ENCODE assay signal across 21 cellular contexts in genomic region chr7:155488483-155489127, GRCh38. TPM values are rescaled to one million over a fixed set of nuclear protein-coding genes. Genes with fewer than 3 reads are reported as not detected.
DNase-seq lines count a peak whose midpoint lies in the region; ATAC-seq and TF ChIP-seq lines count a peak whose summit lies in the region.
"Had no signal": no experiment of that assay in that cellular context is flagged by ENCODE, and none has a peak within 500 bp of the region (broad histone marks: within the 10 kb centered on the region; RNA-seq: fewer than 3 reads in every experiment).

No MANE protein-coding gene starts in this region.

- no peak for TF ChIP-seq CTCF in DOHH2 (IDR thresholded peaks at IDR 0.05; ENCODE audit: low read depth, low read length, poor library complexity, severe bottlenecking)
- no peak for TF ChIP-seq CTCF in KMS-11 (conservative IDR thresholded peaks at IDR 0.05; ENCODE audit: low read depth, low read length)
- TF ChIP-seq CTCF in GM13977 (IDR thresholded peaks at IDR 0.05; ENCODE audit: extremely low read depth, insufficient read depth, missing control alignments) = no peak
- no peak for TF ChIP-seq CTCF in GM20000 (IDR thresholded peaks at IDR 0.05; ENCODE audit: extremely low read depth, missing control alignments)

- peaks cover 9 to 58% (median 19%) of the 10 kb centered on the region in 3 donors for H3K27me3 Mint-ChIP-seq in naive B cell

- DNase-seq in naive B cell = no peak
- no peak for DNase-seq in GM13977 (ENCODE audit: low spot score)
- DNase-seq in NCI-H2227 treated with DMSO at 0.1 percent for 48 hours (lab: John Stamatoyannopoulos, UW) = no peak
- no peak for DNase-seq in GM20000 (ENCODE audit: low spot score)
- DNase-seq in hepatic stellate cell (ENCODE audit: low spot score) = no peak
- DNase-seq: Caco-2; CD4-positive, alpha-beta memory T cell; GDM1; GM23248; H9; Karpas-422; NCI-H187 treated with DMSO at 0.1 percent for 48 hours; NCI-H510A treated with DMSO at 0.1 percent for 48 hours; NCI-H748 treated with DMSO at 0.1 percent for 48 hours; PC-9; RPMI8226; SHP77 had no signal

- peaks cover 32% of the 10 kb centered on the region for H3K4me1 ChIP-seq in DOHH2 (ENCODE audit: control insufficient read depth, low read length)
- H3K4me1 ChIP-seq in KMS-11 (ENCODE audit: low read depth, poor library complexity, severe bottlenecking) = peaks cover 18% of the 10 kb centered on the region
- H3K4me1 ChIP-seq: Caco-2 had no signal

- in situ Hi-C loops in GM13977 (cut with MboI; ENCODE audit: low pct_unique_long_range_greater_than_20kb, low sequenced_read_pairs, unreplicated experiment) = no loop called here

- H3K4me1 Mint-ChIP-seq in naive B cell = peaks cover 17 to 28% (median 27%) of the 10 kb centered on the region in 3 donors

- ATAC-seq in naive B cell (ENCODE audit: low read depth in 2 of 2) = no peak

- H3K9me3 Mint-ChIP-seq in naive B cell = peaks cover 1 to 7% (median 6%) of the 10 kb centered on the region in 7 donors
- H3K9me3 Mint-ChIP-seq: T-helper 1 cell treated with Interleukin-12 subunit alpha and Interleukin-12 subunit beta and Interleukin-4 antibody, amounts not matched to agents 30 μg/mL and 1 μg/mL, for 36 hours had no signal

- no peaks in the 10 kb centered on the region for H3K9me2 ChIP-seq in DOHH2 (replicated peaks; ENCODE audit: control insufficient read depth, low read length)

- H3K9me3 ChIP-seq in DOHH2 (ENCODE audit: control insufficient read depth, insufficient read depth, low read length) = no peaks in the 10 kb centered on the region
- H3K9me3 ChIP-seq: Caco-2 had no signal

- no peaks in the 10 kb centered on the region for H3K79me2 ChIP-seq in DOHH2 (ENCODE audit: control insufficient read depth, low read length)
- no peaks in the 10 kb centered on the region for H3K79me2 ChIP-seq in KMS-11 (ENCODE audit: insufficient read depth, low read depth)

- H3K36me3 ChIP-seq in DOHH2 (ENCODE audit: control insufficient read depth, low read length) = no peaks in the 10 kb centered on the region
- no peaks in the 10 kb centered on the region for H3K36me3 ChIP-seq in KMS-11 (ENCODE audit: insufficient read depth)

- H3K4me3 ChIP-seq in DOHH2 (ENCODE audit: low read length) (peak overlapping the region; percentile 27; the same call in 1 of the 2 replicates), KMS-11 (IDR thresholded peaks at IDR 0.05; ENCODE audit: insufficient read depth, low read depth, low read length) (no peak overlapping the region)
- H3K4me3 ChIP-seq: GM23248, PC-9 had no signal

- H3K27me3 ChIP-seq in DOHH2 (ENCODE audit: control insufficient read depth, low read length) = no peaks in the 10 kb centered on the region
- H3K27me3 ChIP-seq in KMS-11 (ENCODE audit: insufficient read depth, low read depth) = peaks cover 8% of the 10 kb centered on the region; the same call in 1 of the 2 replicates

- no peaks in the 10 kb centered on the region for H3F3A ChIP-seq in DOHH2 (ENCODE audit: control insufficient read depth, insufficient read depth)

- peaks cover 0 to 15% of the 10 kb centered on the region in 2 donors for H3K36me3 Mint-ChIP-seq in naive B cell
- H3K36me3 Mint-ChIP-seq: CD4-positive, alpha-beta memory T cell had no signal

- H4K20me1 ChIP-seq in DOHH2 (ENCODE audit: control insufficient read depth, insufficient read depth, low read depth, low read length) (no peaks in the 10 kb centered on the region), KMS-11 (ENCODE audit: insufficient read depth) (no peaks in the 10 kb centered on the region)

- H2AFZ ChIP-seq in KMS-11 (ENCODE audit: low read depth) = peak overlapping the region; percentile 75
- H2AFZ ChIP-seq: GM23248, PC-9 had no signal

- peak overlapping the region in 4 of 6 donors; percentile 10 to 87 (median 78) for H3K27ac Mint-ChIP-seq in naive B cell
- H3K27ac Mint-ChIP-seq: H9; T-helper 1 cell treated with Interleukin-12 subunit alpha and Interleukin-12 subunit beta and Interleukin-4 antibody, amounts not matched to agents 30 μg/mL and 1 μg/mL, for 36 hours had no signal

- peak overlapping the region in 4 of 8 donors; percentile 2 to 74 (median 22) for H3K4me3 Mint-ChIP-seq in naive B cell
- H3K4me3 Mint-ChIP-seq: H9; T-helper 1 cell treated with Interleukin-12 subunit alpha and Interleukin-12 subunit beta and Interleukin-4 antibody, amounts not matched to agents 30 μg/mL and 1 μg/mL, for 36 hours had no signal

- H3K27ac ChIP-seq in DOHH2 (ENCODE audit: low read depth, low read length) (peak overlapping the region; percentile 26; the same call in 1 of the 2 replicates), KMS-11 (peak overlapping the region; percentile 49)
- H3K27ac ChIP-seq: GM23248, PC-9 had no signal

- H3K9ac ChIP-seq in KMS-11 = no peak overlapping the region
- H3K9ac ChIP-seq: GM23248 had no signal

- peak overlapping the region; percentile 88 for H3K4me2 ChIP-seq in DOHH2 (ENCODE audit: low read length)
- peak overlapping the region; percentile 51 for H3K4me2 ChIP-seq in KMS-11
- H3K4me2 ChIP-seq: PC-9 had no signal

RNA-seq across cellular contexts. Expression of gene EN2, which starts 30.7 kb away (rescaled TPM):
- not detected for polyA plus RNA-seq in naive B cell (ENCODE audit: low read depth in 6 of 6)
- polyA plus RNA-seq: BJ; CD4-positive, alpha-beta memory T cell; GM23248 had no signal

RNA-seq across cellular contexts. Expression of gene CNPY1, which starts 57.8 kb away (rescaled TPM):
- polyA plus RNA-seq in naive B cell (ENCODE audit: low read depth in 6 of 6) = not detected
- polyA plus RNA-seq: BJ; CD4-positive, alpha-beta memory T cell; GM23248 had no signal
